ENCODE assay signal across 8 cellular contexts in genomic region chr19:10543420-10544241, GRCh38. TPM values are rescaled to one million over a fixed set of nuclear protein-coding genes. Genes with fewer than 3 reads are reported as not detected.
A peak's percentile ranks its signal among the peaks of the same experiment; 100 is the strongest.
DNase-seq lines count a peak whose midpoint lies in the region; ATAC-seq and TF ChIP-seq lines count a peak whose summit lies in the region.

TSS of gene ATG4D (plus strand) at chr19:10543904. CDS start at chr19:10544091, 187 bp downstream.

- peak within 1 kb of the TSS; percentile 85 for H3K4me3 ChIP-seq in endodermal cell (ENCODE audit: low read length)

- 2 to 3% methylated on average over 16 to 77 of the region's 79 CpGs for WGBS in endodermal cell (ENCODE audit: insufficient coverage in 1 of 2, insufficient read length in 1 of 2), 2 experiments

- H3K9me3 ChIP-seq in endodermal cell (ENCODE audit: control insufficient read depth, low read length), result no peaks in the 10 kb centered on the region

- ATAC-seq in GM19025 (IDR thresholded peaks at IDR 0.05; ENCODE audit: low read depth, unreplicated experiment), result peak; percentile 73

- H3K27ac ChIP-seq in endodermal cell (ENCODE audit: low read depth, low read length), result no peak within 1 kb of the TSS

- H3K4me3 Mint-ChIP-seq in endodermal cell, result peak within 1 kb of the TSS; percentile 81

- peaks cover 6% of the 10 kb centered on the region for H3K27me3 Mint-ChIP-seq in endodermal cell (ENCODE audit: insufficient read depth)

- peaks cover 12% of the 10 kb centered on the region for H3K36me3 Mint-ChIP-seq in endodermal cell (ENCODE audit: low read depth)

- H3K27me3 ChIP-seq in endodermal cell (ENCODE audit: control insufficient read depth, insufficient read depth, low read length, poor library complexity, severe bottlenecking), result no peaks in the 10 kb centered on the region

- no peaks in the 10 kb centered on the region for H3K4me1 ChIP-seq in endodermal cell (ENCODE audit: control insufficient read depth, insufficient read depth, low read length)

- no peaks in the 10 kb centered on the region for H3K4me1 Mint-ChIP-seq in endodermal cell

- no peak for TF ChIP-seq CTCF in endodermal cell (conservative IDR thresholded peaks at IDR 0.05)

- H3K36me3 ChIP-seq in endodermal cell (ENCODE audit: control insufficient read depth, insufficient read depth, low read length), result peaks cover 10% of the 10 kb centered on the region

- peak within 1 kb of the TSS; percentile 76 for H3K9ac ChIP-seq in endodermal cell (ENCODE audit: extremely low read depth, low read length, poor library complexity, severe bottlenecking)

- DNase-seq in AG08395 (ENCODE audit: low spot score), result peak; percentile 98
- peak; percentile 73 for DNase-seq in HK-2 (ENCODE audit: unreplicated experiment)
- DNase-seq in NOMO-1 treated with DMSO at 0.1 percent for 48 hours (lab: John Stamatoyannopoulos, UW; ENCODE audit: unreplicated experiment), result peak; percentile 53
- DNase-seq in activated CD8-positive, alpha-beta memory T cell treated with anti-CD3 and anti-CD28 coated beads for 48 hours (ENCODE audit: low read depth in 2 of 3, low spot score in 2 of 3), result peak; percentile 58 to 68 (median 60)
- peak; percentile 95 for DNase-seq in endodermal cell
- DNase-seq in mesenteric fat pad (ENCODE audit: low spot score), result peak; percentile 92
- peak; percentile 58 for DNase-seq in stimulated activated CD8-positive, alpha-beta memory T cell treated with anti-CD3 and anti-CD28 coated beads, Interleukin-15, amount 100 ng/mL, for 1 hour (ENCODE audit: low read depth)

- peak within 1 kb of the TSS; percentile 83 for H3K27ac Mint-ChIP-seq in endodermal cell

- no peaks in the 10 kb centered on the region for H3K9me3 Mint-ChIP-seq in endodermal cell

RNA-seq across cellular contexts. Expression of gene ATG4D, which starts in this region (rescaled TPM):
- total RNA-seq in endodermal cell (10 to 100 TPM; 37.9 to 44.8 TPM), mesenteric fat pad (19.0 TPM)
- 30.8 TPM for polyA plus RNA-seq in endodermal cell (2013, experiment 1 of 2)
- polyA plus RNA-seq in endodermal cell (2013, experiment 2 of 2), result 29.5 TPM
